Comparison of ENCODE assay signal across 30 cellular contexts in genomic region chr2:40004336-40004735, GRCh38.
A peak's percentile ranks its signal among the peaks of the same experiment; 100 is the strongest.
DNase-seq lines count a peak whose midpoint lies in the region; ATAC-seq and TF ChIP-seq lines count a peak whose summit lies in the region.
"Had no signal": no experiment of that assay in that cellular context is flagged by ENCODE, and none has a peak within 500 bp of the region (broad histone marks: within the 10 kb centered on the region; RNA-seq: fewer than 3 reads in every experiment).

No MANE protein-coding gene starts in this region.

- no peak for TF ChIP-seq CTCF in epithelial cell of esophagus (IDR thresholded peaks at IDR 0.05; ENCODE audit: insufficient read depth, low read depth, low read length, missing control alignments)
- TF ChIP-seq CTCF in mesothelial cell of epicardium (IDR thresholded peaks at IDR 0.05; ENCODE audit: unreplicated experiment) = no peak
- no peak for TF ChIP-seq CTCF in upper lobe of left lung (IDR thresholded peaks at IDR 0.05)

- H3K4me1 Mint-ChIP-seq in activated T-cell treated with anti-CD3 and anti-CD28 coated beads, Interleukin-2, amount 50 U/mL, for 72 hours (ENCODE audit: low read depth) = peaks cover 11% of the 10 kb centered on the region
- H3K4me1 Mint-ChIP-seq in activated T-cell treated with anti-CD3 and anti-CD28 coated beads, Interleukin-2, amount 50 U/mL, for 24 hours (ENCODE audit: low read depth) = peaks cover 5% of the 10 kb centered on the region
- H3K4me1 Mint-ChIP-seq in mesothelial cell of epicardium = no peaks in the 10 kb centered on the region
- H3K4me1 Mint-ChIP-seq: stimulated activated memory B cell treated with anti-CD40 and anti-IgM and Interleukin-4, amounts not matched to agents 10 μg/mL and 1 μg/mL and 100 μg/mL, for 72 hours had no signal

- no peaks in the 10 kb centered on the region for H3K27me3 ChIP-seq in upper lobe of left lung
- H3K27me3 ChIP-seq: adrenal gland; BLaER1 treated with 17β-estradiol and CSF1 and Interleukin-3, amounts not matched to agents 10 nM and 100 nM; vagina had no signal

- ATAC-seq in activated T-cell treated with anti-CD3 and anti-CD28 coated beads, Interleukin-2, amount 50 U/mL, for 72 hours (replicated peaks in 1 of 2) = peak; percentile 75 to 80
- ATAC-seq in GM21367 (IDR thresholded peaks at IDR 0.05; ENCODE audit: unreplicated experiment) (no peak), upper lobe of left lung (ENCODE audit: low FRiP score in 2 of 2) (no peak)
- ATAC-seq: A549; activated CD8-positive, alpha-beta T cell treated with anti-CD3 and anti-CD28 coated beads for 36 hours; naive thymus-derived CD4-positive, alpha-beta T cell; stimulated activated memory B cell treated with anti-CD40 and anti-IgM and Interleukin-4, amounts not matched to agents 10 μg/mL and 1 μg/mL and 100 μg/mL, for 72 hours had no signal

- H3K27ac ChIP-seq in upper lobe of left lung = no peak overlapping the region
- H3K27ac ChIP-seq: A549; adrenal gland; BLaER1 treated with 17β-estradiol and CSF1 and Interleukin-3, amounts not matched to agents 10 nM and 100 nM; thoracic aorta; vagina; WERI-Rb-1 had no signal

- H3K4me3 Mint-ChIP-seq in activated T-cell treated with anti-CD3 and anti-CD28 coated beads, Interleukin-2, amount 50 U/mL, for 72 hours = peak overlapping the region in 1 of 2 donors; percentile 18
- no peak overlapping the region for H3K4me3 Mint-ChIP-seq in activated T-cell treated with anti-CD3 and anti-CD28 coated beads, Interleukin-2, amount 50 U/mL, for 24 hours
- no peak overlapping the region for H3K4me3 Mint-ChIP-seq in mesothelial cell of epicardium
- H3K4me3 Mint-ChIP-seq: activated CD8-positive, alpha-beta T cell treated with anti-CD3 and anti-CD28 coated beads for 36 hours; dendritic cell treated with granulocyte-macrophage colony-stimulating factor and Interleukin-4, amounts not matched to agents 40 ng/mL and 50 ng/mL, for 4 days; naive thymus-derived CD4-positive, alpha-beta T cell; stimulated activated memory B cell treated with anti-CD40 and anti-IgM and Interleukin-4, amounts not matched to agents 10 μg/mL and 1 μg/mL and 100 μg/mL, for 72 hours had no signal

- peaks cover 0 to 4% of the 10 kb centered on the region in 2 donors for H3K9me3 Mint-ChIP-seq in activated T-cell treated with anti-CD3 and anti-CD28 coated beads, Interleukin-2, amount 50 U/mL, for 72 hours
- H3K9me3 Mint-ChIP-seq in activated T-cell treated with anti-CD3 and anti-CD28 coated beads, Interleukin-2, amount 50 U/mL, for 24 hours = no peaks in the 10 kb centered on the region
- no peaks in the 10 kb centered on the region for H3K9me3 Mint-ChIP-seq in mesothelial cell of epicardium
- H3K9me3 Mint-ChIP-seq: activated CD8-positive, alpha-beta T cell treated with anti-CD3 and anti-CD28 coated beads for 36 hours; dendritic cell treated with granulocyte-macrophage colony-stimulating factor and Interleukin-4, amounts not matched to agents 40 ng/mL and 50 ng/mL, for 4 days; stimulated activated memory B cell treated with anti-CD40 and anti-IgM and Interleukin-4, amounts not matched to agents 10 μg/mL and 1 μg/mL and 100 μg/mL, for 72 hours had no signal

- TF ChIP-seq EP300 in upper lobe of left lung (IDR thresholded peaks at IDR 0.05) = no peak

- H3K9me3 ChIP-seq in upper lobe of left lung = no peaks in the 10 kb centered on the region
- H3K9me3 ChIP-seq: adrenal gland; BLaER1 treated with 17β-estradiol and CSF1 and Interleukin-3, amounts not matched to agents 10 nM and 100 nM; Caco-2; thoracic aorta; vagina had no signal

- H3K4me1 ChIP-seq in upper lobe of left lung = no peaks in the 10 kb centered on the region
- H3K4me1 ChIP-seq: A549, adrenal gland, Caco-2, vagina had no signal

- H3K36me3 Mint-ChIP-seq in activated T-cell treated with anti-CD3 and anti-CD28 coated beads, Interleukin-2, amount 50 U/mL, for 72 hours (ENCODE audit: insufficient read depth in 2 of 2) = no peaks in the 10 kb centered on the region
- no peaks in the 10 kb centered on the region for H3K36me3 Mint-ChIP-seq in activated T-cell treated with anti-CD3 and anti-CD28 coated beads, Interleukin-2, amount 50 U/mL, for 24 hours (ENCODE audit: low read depth)
- H3K36me3 Mint-ChIP-seq in mesothelial cell of epicardium = no peaks in the 10 kb centered on the region
- H3K36me3 Mint-ChIP-seq: stimulated activated memory B cell treated with anti-CD40 and anti-IgM and Interleukin-4, amounts not matched to agents 10 μg/mL and 1 μg/mL and 100 μg/mL, for 72 hours had no signal

- H3K27me3 Mint-ChIP-seq in activated T-cell treated with anti-CD3 and anti-CD28 coated beads, Interleukin-2, amount 50 U/mL, for 72 hours (ENCODE audit: low read depth) = no peaks in the 10 kb centered on the region
- no peaks in the 10 kb centered on the region for H3K27me3 Mint-ChIP-seq in activated T-cell treated with anti-CD3 and anti-CD28 coated beads, Interleukin-2, amount 50 U/mL, for 24 hours
- no peaks in the 10 kb centered on the region for H3K27me3 Mint-ChIP-seq in mesothelial cell of epicardium (ENCODE audit: low read depth)
- H3K27me3 Mint-ChIP-seq: activated CD8-positive, alpha-beta T cell treated with anti-CD3 and anti-CD28 coated beads for 36 hours; dendritic cell treated with granulocyte-macrophage colony-stimulating factor and Interleukin-4, amounts not matched to agents 40 ng/mL and 50 ng/mL, for 4 days; stimulated activated memory B cell treated with anti-CD40 and anti-IgM and Interleukin-4, amounts not matched to agents 10 μg/mL and 1 μg/mL and 100 μg/mL, for 72 hours had no signal

- no peaks in the 10 kb centered on the region for H3K36me3 ChIP-seq in upper lobe of left lung
- H3K36me3 ChIP-seq: adrenal gland; BLaER1 treated with 17β-estradiol and CSF1 and Interleukin-3, amounts not matched to agents 10 nM and 100 nM; thoracic aorta; vagina; WERI-Rb-1 had no signal

- WGBS in upper lobe of left lung, 2 donors = 26 to 39% methylated on average over 1 of the region's 1 CpG

- no peak for DNase-seq in activated T-cell treated with anti-CD3 and anti-CD28 coated beads, Interleukin-2, amount 50 U/mL, for 72 hours
- no peak for DNase-seq in activated T-cell treated with anti-CD3 and anti-CD28 coated beads, Interleukin-2, amount 50 U/mL, for 24 hours
- DNase-seq in LHCN-M2 (ENCODE audit: low read depth) (peak; percentile 53), epithelial cell of esophagus (ENCODE audit: low read depth) (peak; percentile 9), retina (peak; percentile 19), mesothelial cell of epicardium (ENCODE audit: low spot score in 2 of 2, unreplicated experiment in 2 of 2) (no peak), upper lobe of left lung (no peak)
- DNase-seq: activated CD8-positive, alpha-beta T cell treated with anti-CD3 and anti-CD28 coated beads for 36 hours; activated gamma-delta T cell treated with Interleukin-2 at 50 U/mL for 16 hours; activated T-cell treated with anti-CD3 and anti-CD28 coated beads for 4 hours; adrenal gland; Caco-2; DMS79 treated with DMSO at 0.1 percent for 48 hours; H7; head of caudate nucleus; Kasumi-1; naive thymus-derived CD4-positive, alpha-beta T cell; NCI-H1105 treated with DMSO at 0.1 percent for 48 hours; NCI-H2029; NCI-H345; NCI-H774; occipital lobe; WERI-Rb-1 had no signal

- H3K4me3 ChIP-seq in epithelial cell of esophagus (ENCODE audit: low read length) (no peak overlapping the region), upper lobe of left lung (no peak overlapping the region)
- H3K4me3 ChIP-seq: A549; adrenal gland; BLaER1 treated with 17β-estradiol and CSF1 and Interleukin-3, amounts not matched to agents 10 nM and 100 nM; thoracic aorta; vagina had no signal

- TF ChIP-seq POLR2A in upper lobe of left lung (IDR thresholded peaks at IDR 0.05) = no peak

- H3K27ac Mint-ChIP-seq in activated T-cell treated with anti-CD3 and anti-CD28 coated beads, Interleukin-2, amount 50 U/mL, for 72 hours = peak overlapping the region; percentile 72
- H3K27ac Mint-ChIP-seq in activated T-cell treated with anti-CD3 and anti-CD28 coated beads, Interleukin-2, amount 50 U/mL, for 24 hours = no peak overlapping the region
- H3K27ac Mint-ChIP-seq in mesothelial cell of epicardium = no peak overlapping the region
- H3K27ac Mint-ChIP-seq: activated CD8-positive, alpha-beta T cell treated with anti-CD3 and anti-CD28 coated beads for 36 hours; dendritic cell treated with granulocyte-macrophage colony-stimulating factor and Interleukin-4, amounts not matched to agents 40 ng/mL and 50 ng/mL, for 4 days; naive thymus-derived CD4-positive, alpha-beta T cell; stimulated activated memory B cell treated with anti-CD40 and anti-IgM and Interleukin-4, amounts not matched to agents 10 μg/mL and 1 μg/mL and 100 μg/mL, for 72 hours had no signal

Comparison
In these comparisons a context has a peak if more than half of its experiments do, and no peak if none do; other contexts are left out.
1. ATAC-seq: peak in activated T-cell treated with anti-CD3 and anti-CD28 coated beads, Interleukin-2, amount 50 U/mL, for 72 hours (2 of 2); none in GM21367 (single experiment) and upper lobe of left lung (0 of 2).
2. DNase-seq: peak in LHCN-M2 (single experiment), epithelial cell of esophagus (single experiment) and retina (single experiment); none in activated T-cell treated with anti-CD3 and anti-CD28 coated beads, Interleukin-2, amount 50 U/mL, for 72 hours (0 of 2), activated T-cell treated with anti-CD3 and anti-CD28 coated beads, Interleukin-2, amount 50 U/mL, for 24 hours (single experiment), mesothelial cell of epicardium (0 of 2) and upper lobe of left lung (0 of 2).